14 cellular contexts compared by ENCODE assay signal in the genomic region with DNA sequence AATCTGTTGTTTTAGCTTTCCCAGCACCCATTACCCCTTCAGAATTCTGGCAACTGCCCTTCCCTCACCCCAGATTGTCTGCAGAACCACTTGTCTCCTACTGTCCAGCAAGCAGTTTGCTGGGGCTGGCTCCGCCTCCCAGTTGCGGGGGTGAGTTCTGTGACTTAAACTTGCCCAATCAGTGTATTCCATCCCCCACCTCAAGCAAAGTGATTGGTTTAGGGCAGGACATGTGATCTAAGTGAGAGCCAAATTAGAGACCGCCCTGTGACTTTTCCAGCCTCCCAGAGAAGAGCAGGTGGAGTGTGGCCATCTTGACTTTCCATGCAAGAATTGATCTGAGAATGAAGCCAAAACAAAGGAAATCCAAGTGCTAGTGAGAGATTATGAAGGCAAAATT. TPM values are rescaled to one million over a fixed set of nuclear protein-coding genes. Genes with fewer than 3 reads are reported as not detected.
DNase-seq lines count a peak whose midpoint lies in the region; ATAC-seq and TF ChIP-seq lines count a peak whose summit lies in the region.
"Had no signal": no experiment of that assay in that cellular context is flagged by ENCODE, and none has a peak within 500 bp of the region (broad histone marks: within the 10 kb centered on the region; RNA-seq: fewer than 3 reads in every experiment).

No MANE protein-coding gene starts in this region.

- H4K20me1 ChIP-seq in OCI-LY7 (ENCODE audit: insufficient read depth, low read length), result no peaks in the 10 kb centered on the region

- CTCF ChIA-PET in Calu3 (lab: Charles Lee) (interaction anchor here (1.0 to 2.5 kb wide), 4 partner anchors 11 to 205 kb away, joined by 3 to 10 read pairs (median 4); no protein-coding TSS in a partner anchor), OCI-LY7 (lab: Charles Lee; ENCODE audit: unreplicated experiment) (no interaction called here)

- no peak for TF ChIP-seq CTCF in Calu3 (IDR thresholded peaks at IDR 0.05; ENCODE audit: unreplicated experiment)
- TF ChIP-seq CTCF in HFF-Myc (IDR thresholded peaks at IDR 0.05; ENCODE audit: low read depth, low read length, missing control alignments), result no peak
- TF ChIP-seq CTCF in OCI-LY7 (conservative IDR thresholded peaks at IDR 0.05; ENCODE audit: low read length), result no peak
- TF ChIP-seq CTCF in esophagus muscularis mucosa (IDR thresholded peaks at IDR 0.05), result no peak

- H3K4me3 Mint-ChIP-seq in Calu3 (ENCODE audit: low read depth, unreplicated experiment), result no peak overlapping the region
- H3K4me3 Mint-ChIP-seq: IgD-negative memory B cell had no signal

- no peak overlapping the region for H3K27ac Mint-ChIP-seq in Calu3 (ENCODE audit: unreplicated experiment)

- peaks cover 13% of the 10 kb centered on the region for H3K27me3 Mint-ChIP-seq in Calu3 (ENCODE audit: unreplicated experiment)

- BruUV-seq in Calu3 (replicated peaks; lab: Mats Ljungman, UMichigan), result no TSS peak
- no TSS peak for BruUV-seq in OCI-LY7 (replicated peaks; lab: Mats Ljungman, UMichigan)

- POLR2A ChIA-PET in OCI-LY7 (lab: Charles Lee), result no interaction called here

- no peaks in the 10 kb centered on the region for H3K9me2 ChIP-seq in OCI-LY7 (ENCODE audit: insufficient read depth, low read length)

- 64% methylated on average over 3 of the region's 3 CpGs for WGBS in esophagus muscularis mucosa

- no peaks in the 10 kb centered on the region for H3K79me2 ChIP-seq in OCI-LY7 (ENCODE audit: insufficient read depth, low read depth, low read length)

- TF ChIP-seq EP300 in esophagus muscularis mucosa (IDR thresholded peaks at IDR 0.05), result no peak

- H3K27me3 ChIP-seq in esophagus muscularis mucosa, result peaks cover 0 to 10% (median 0%) of the 10 kb centered on the region in 4 donors
- H3K27me3 ChIP-seq: upper lobe of left lung had no signal

- no peak overlapping the region for H2AFZ ChIP-seq in OCI-LY7 (ENCODE audit: low read length)

- peak; percentile 61 for DNase-seq in Calu3
- DNase-seq in HFF-Myc (ENCODE audit: extremely low read depth, low read depth), result peak; percentile 7
- peak; percentile 22 for DNase-seq in OCI-LY7 (ENCODE audit: low spot score)
- DNase-seq in glomerular visceral epithelial cell (ENCODE audit: extremely low spot score), result peak; percentile 11
- DNase-seq in esophagus muscularis mucosa (ENCODE audit: extremely low spot score), result no peak
- no peak for DNase-seq in stimulated activated CD4-positive, alpha-beta T cell treated with anti-CD3 and anti-CD28 coated beads, Interleukin-2, amount 100 ng/mL, for 24 hours
- DNase-seq in COLO829 (ENCODE audit: low spot score), result no peak
- DNase-seq: activated CD4-positive, alpha-beta T cell treated with anti-CD3 and anti-CD28 coated beads, Interleukin-2, amount 50 U/mL, for 1 hour; GDM1; SIG-M5; upper lobe of left lung had no signal

- no peaks in the 10 kb centered on the region for H3K9me3 Mint-ChIP-seq in Calu3 (ENCODE audit: low read depth, unreplicated experiment)

- H3K4me3 ChIP-seq in HFF-Myc (replicated peaks; ENCODE audit: low read depth, low read length) (no peak overlapping the region), OCI-LY7 (ENCODE audit: low read depth, low read length, poor library complexity, severe bottlenecking) (no peak overlapping the region), esophagus muscularis mucosa (no peak overlapping the region)
- H3K4me3 ChIP-seq: upper lobe of left lung had no signal

- peaks cover 4% of the 10 kb centered on the region for H3K36me3 Mint-ChIP-seq in Calu3 (ENCODE audit: insufficient read depth, unreplicated experiment)
- H3K36me3 Mint-ChIP-seq: IgD-negative memory B cell had no signal

- intact Hi-C loops in Calu3 (cut with micrococcal nuclease; ENCODE audit: unreplicated experiment), result no loop called here
- intact Hi-C loops in OCI-LY7 (cut with micrococcal nuclease; ENCODE audit: unreplicated experiment), result no loop called here
- intact Hi-C loops in esophagus muscularis mucosa (cut with DNase I), result no loop called here

- H3K27ac ChIP-seq in OCI-LY7 (ENCODE audit: low read depth, low read length, poor library complexity, severe bottlenecking) (no peak overlapping the region), esophagus muscularis mucosa (replicated peaks in 1 of 4) (no peak overlapping the region)
- H3K27ac ChIP-seq: epithelial cell of prostate, upper lobe of left lung had no signal

- TF ChIP-seq POLR2A in esophagus muscularis mucosa (IDR thresholded peaks at IDR 0.05; ENCODE audit: low read depth), result no peak

- no peaks in the 10 kb centered on the region for H3K4me1 Mint-ChIP-seq in Calu3 (ENCODE audit: low read depth, unreplicated experiment)

- no peak for ATAC-seq in HG02763 (IDR thresholded peaks at IDR 0.05; ENCODE audit: unreplicated experiment)

- H3K4me2 ChIP-seq in OCI-LY7 (ENCODE audit: low read length), result no peak overlapping the region

- peaks cover 4% of the 10 kb centered on the region; the same call in 1 of the 2 replicates for H3K9me3 ChIP-seq in OCI-LY7 (ENCODE audit: low read length)
- no peaks in the 10 kb centered on the region for H3K9me3 ChIP-seq in esophagus muscularis mucosa
- H3K9me3 ChIP-seq: upper lobe of left lung had no signal

- H3K4me1 ChIP-seq in OCI-LY7 (ENCODE audit: insufficient read depth, low read length, poor library complexity, severe bottlenecking), result peaks cover 12% of the 10 kb centered on the region
- H3K4me1 ChIP-seq in esophagus muscularis mucosa, result no peaks in the 10 kb centered on the region
- H3K4me1 ChIP-seq: upper lobe of left lung had no signal

- H3K36me3 ChIP-seq in OCI-LY7 (ENCODE audit: insufficient read depth, low read length), result no peaks in the 10 kb centered on the region
- no peaks in the 10 kb centered on the region for H3K36me3 ChIP-seq in esophagus muscularis mucosa
- H3K36me3 ChIP-seq: upper lobe of left lung had no signal

RNA-seq across cellular contexts. Expression of a gene that starts 22.7 kb away (rescaled TPM):
- total RNA-seq in Calu3 (2022), result 46.6 and 46.7 TPM in 2 replicates
- total RNA-seq in OCI-LY7 (2014; rRNA removed; shearing (Covaris generic)), result 0.15 and 1.5 TPM in 2 replicates
- 4.6 and 4.9 TPM in 2 replicates for total RNA-seq in OCI-LY7 (2022)
- total RNA-seq in esophagus muscularis mucosa, result 1 to 10 TPM; 1.2 to 2.7 (median 2.3) TPM

RNA-seq across cellular contexts. Expression of a gene that starts 46.3 kb away (rescaled TPM):
- total RNA-seq in Calu3 (2022), result 15.3 and 20.9 TPM in 2 replicates
- total RNA-seq in OCI-LY7 (2014; rRNA removed; shearing (Covaris generic)), result 8.3 and 11.8 TPM in 2 replicates
- total RNA-seq in OCI-LY7 (2022), result 21.7 and 27.2 TPM in 2 replicates
- total RNA-seq in esophagus muscularis mucosa, result 1 to 10 TPM in 3 of 4 donors, under 1 TPM in 1; 0.42 to 7.3 (median 2.7) TPM

Comparison
In these comparisons a context has a peak if more than half of its experiments do, and no peak if none do; other contexts are left out.
1. DNase-seq: peak in Calu3 (single experiment), HFF-Myc (single experiment), OCI-LY7 (single experiment) and glomerular visceral epithelial cell (single experiment); none in esophagus muscularis mucosa (single experiment), stimulated activated CD4-positive, alpha-beta T cell treated with anti-CD3 and anti-CD28 coated beads, Interleukin-2, amount 100 ng/mL, for 24 hours (0 of 2) and COLO829 (single experiment).